ENCODE assay signal across 16 cellular contexts in the genomic region with DNA sequence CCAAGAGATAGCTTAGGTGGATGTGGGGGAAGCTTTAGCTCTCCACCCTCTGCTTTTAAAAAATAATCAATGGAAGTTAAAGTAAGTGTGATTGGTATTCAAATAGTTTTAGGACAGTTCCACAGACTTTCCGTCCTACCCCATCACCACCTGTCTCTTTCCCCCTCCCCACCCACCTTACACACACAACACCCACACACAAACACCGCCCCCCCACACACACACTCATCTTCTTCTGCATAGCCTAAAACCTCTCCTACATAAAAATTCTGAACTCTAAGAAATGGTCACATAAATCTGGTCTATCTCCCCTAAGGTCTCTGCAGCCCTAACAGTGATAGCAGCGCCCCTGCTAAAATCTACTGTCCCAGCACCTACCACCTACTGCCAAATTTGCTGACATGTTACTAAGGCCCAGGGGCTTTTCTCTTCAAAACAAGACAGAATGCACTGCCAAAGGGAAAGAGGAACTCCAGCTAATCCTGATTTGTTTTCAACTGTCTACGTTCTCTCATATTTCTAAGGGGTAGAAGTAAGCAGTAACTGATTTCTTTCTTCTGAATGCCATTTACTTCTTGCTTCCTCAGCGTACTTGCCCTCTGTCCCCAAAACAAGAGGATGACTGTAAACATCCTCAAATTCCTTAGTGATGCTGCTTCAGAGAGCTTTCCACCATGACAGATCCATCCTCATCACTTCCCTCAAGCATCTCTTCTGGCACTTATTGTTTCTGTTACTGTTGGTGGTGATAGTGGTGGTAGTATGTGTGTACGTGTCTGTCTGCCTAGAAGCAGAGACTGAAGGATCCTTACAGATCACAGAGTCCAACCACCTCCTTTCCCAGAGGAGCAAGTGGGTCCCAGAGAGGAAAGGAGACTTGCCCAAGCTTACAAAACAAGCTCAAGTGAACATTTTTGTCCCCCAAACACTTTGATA. TPM values are rescaled to one million over a fixed set of nuclear protein-coding genes. Genes with fewer than 3 reads are reported as not detected.
DNase-seq lines count a peak whose midpoint lies in the region; ATAC-seq, FAIRE-seq and TF ChIP-seq lines count a peak whose summit lies in the region.
"Had no signal": no experiment of that assay in that cellular context is flagged by ENCODE, and none has a peak within 500 bp of the region (broad histone marks: within the 10 kb centered on the region; RNA-seq: fewer than 3 reads in every experiment).

No MANE protein-coding gene starts in this region.

- intact Hi-C loops in dorsolateral prefrontal cortex (cut with DNase I) = no loop called here

- peaks cover 16% of the 10 kb centered on the region for H4K20me1 ChIP-seq in osteoblast (ENCODE audit: insufficient read depth, low read length)

- H3K9me3 ChIP-seq in osteoblast (ENCODE audit: low read depth, low read length) = no peaks in the 10 kb centered on the region
- no peaks in the 10 kb centered on the region for H3K9me3 ChIP-seq in small intestine (ENCODE audit: control insufficient read depth, low read depth)
- H3K9me3 ChIP-seq: gastroesophageal sphincter, MG63 had no signal

- H2AFZ ChIP-seq in osteoblast (ENCODE audit: low read length) = no peak overlapping the region

- H3K4me3 ChIP-seq in dorsolateral prefrontal cortex (peak overlapping the region in 1 of 59 donors; percentile 4), osteoblast (ENCODE audit: insufficient read depth, low read length) (no peak overlapping the region), small intestine (ENCODE audit: low read depth in 1 of 2, low read length in 2 of 2) (no peak overlapping the region)
- H3K4me3 ChIP-seq: gastroesophageal sphincter, MG63, smooth muscle cell had no signal

- ATAC-seq in activated CD8-positive, alpha-beta memory T cell treated with anti-CD3 and anti-CD28 coated beads, Interleukin-2, amount 10 ng/mL, durations not matched to agents 7 days and 5 days = no peak
- ATAC-seq in HG03432 (IDR thresholded peaks at IDR 0.05; ENCODE audit: unreplicated experiment) (no peak), GM21381 (IDR thresholded peaks at IDR 0.05; ENCODE audit: unreplicated experiment) (no peak)
- ATAC-seq: gastroesophageal sphincter had no signal

- H3K27me3 ChIP-seq in dorsolateral prefrontal cortex (no peaks in the 10 kb centered on the region), osteoblast (ENCODE audit: insufficient read depth, low read length) (no peaks in the 10 kb centered on the region), small intestine (ENCODE audit: control insufficient read depth in 2 of 2, insufficient read depth in 2 of 2, low read length in 2 of 2) (no peaks in the 10 kb centered on the region)
- H3K27me3 ChIP-seq: gastroesophageal sphincter, MG63 had no signal

- no peak overlapping the region for H3K4me3 Mint-ChIP-seq in activated CD8-positive, alpha-beta memory T cell treated with anti-CD3 and anti-CD28 coated beads, Interleukin-2, amount 10 ng/mL, durations not matched to agents 7 days and 5 days
- H3K4me3 Mint-ChIP-seq: neural crest cell had no signal

- no peaks in the 10 kb centered on the region for H3K27me3 Mint-ChIP-seq in activated CD8-positive, alpha-beta memory T cell treated with anti-CD3 and anti-CD28 coated beads, Interleukin-2, amount 10 ng/mL, durations not matched to agents 7 days and 5 days

- DNase-seq in activated CD8-positive, alpha-beta memory T cell treated with anti-CD3 and anti-CD28 coated beads, Interleukin-2, amount 10 ng/mL, durations not matched to agents 7 days and 5 days = no peak
- DNase-seq in activated CD8-positive, alpha-beta memory T cell treated with anti-CD3 and anti-CD28 coated beads for 24 hours = no peak
- peak; percentile 50 for DNase-seq in MV-4-11 (lab: John Stamatoyannopoulos, UW)
- DNase-seq in dorsolateral prefrontal cortex = no peak
- DNase-seq in osteoblast (ENCODE audit: insufficient read length, low spot score, missing footprints) = peak; percentile 54
- DNase-seq in small intestine = no peak
- DNase-seq: DMS53, kidney glomerular epithelial cell, MG63, NCI-H2107, SW 1271 had no signal

- H3K9me3 Mint-ChIP-seq in activated CD8-positive, alpha-beta memory T cell treated with anti-CD3 and anti-CD28 coated beads, Interleukin-2, amount 10 ng/mL, durations not matched to agents 7 days and 5 days (ENCODE audit: low read depth) = no peaks in the 10 kb centered on the region
- H3K9me3 Mint-ChIP-seq: neural crest cell had no signal

- peaks cover 12% of the 10 kb centered on the region for H3K4me1 ChIP-seq in osteoblast (ENCODE audit: insufficient read depth, low read length)
- H3K4me1 ChIP-seq in small intestine (ENCODE audit: control insufficient read depth in 2 of 2, insufficient read depth in 1 of 2, low read depth in 1 of 2, low read length in 1 of 2) = peaks cover 6 to 22% of the 10 kb centered on the region in 2 donors

- WGBS in small intestine, 3 donors = 72 to 86% (median 82%) methylated on average over 6 of the region's 6 CpGs

- H3K27ac ChIP-seq in dorsolateral prefrontal cortex (peak overlapping the region in 35 of 59 donors; percentile 0 to 64 (median 26)), osteoblast (ENCODE audit: low read depth, low read length) (no peak overlapping the region), small intestine (ENCODE audit: low read depth in 1 of 2, low read length in 1 of 2) (peak overlapping the region in 1 of 2 donors; percentile 59)
- H3K27ac ChIP-seq: gastroesophageal sphincter had no signal

- CTCF ChIA-PET in activated CD8-positive, alpha-beta memory T cell treated with anti-CD3 and anti-CD28 coated beads, Interleukin-2, amount 10 ng/mL, durations not matched to agents 7 days and 5 days (lab: Charles Lee) = interaction anchor here (1.0 to 9.1 kb wide), 11 partner anchors 8 to 82 kb away, joined by 3 to 47 read pairs (median 4); no protein-coding TSS in a partner anchor

- peak overlapping the region; percentile 63 for H3K27ac Mint-ChIP-seq in activated CD8-positive, alpha-beta memory T cell treated with anti-CD3 and anti-CD28 coated beads, Interleukin-2, amount 10 ng/mL, durations not matched to agents 7 days and 5 days

- peaks cover 72% of the 10 kb centered on the region for H3K4me1 Mint-ChIP-seq in activated CD8-positive, alpha-beta memory T cell treated with anti-CD3 and anti-CD28 coated beads, Interleukin-2, amount 10 ng/mL, durations not matched to agents 7 days and 5 days

- no peak for TF ChIP-seq CTCF in dorsolateral prefrontal cortex (IDR thresholded peaks at IDR 0.05 in 54 of 56, conservative IDR thresholded peaks at IDR 0.05 in 2 of 56; ENCODE audit: low read depth in 1 of 56, partially characterized antibody in 56 of 56)
- TF ChIP-seq CTCF in osteoblast (IDR thresholded peaks at IDR 0.05; ENCODE audit: extremely low read depth, low read depth, low read length) = no peak

- no peak overlapping the region for H3K4me2 ChIP-seq in osteoblast (ENCODE audit: insufficient read depth, low read length)
- H3K4me2 ChIP-seq: smooth muscle cell had no signal

- H3K36me3 ChIP-seq in osteoblast (ENCODE audit: insufficient read depth, low read length) (peaks cover 19% of the 10 kb centered on the region), small intestine (ENCODE audit: control insufficient read depth in 2 of 2, insufficient read depth in 2 of 2, low read length in 2 of 2) (peaks cover under 1 to 5% of the 10 kb centered on the region in 2 donors)

- no peak for FAIRE-seq in small intestine (lab: Jason Lieb, UNC)

- peaks cover 95% of the 10 kb centered on the region for H3K79me2 ChIP-seq in osteoblast (ENCODE audit: insufficient read depth, low read length)

- H3K36me3 Mint-ChIP-seq in activated CD8-positive, alpha-beta memory T cell treated with anti-CD3 and anti-CD28 coated beads, Interleukin-2, amount 10 ng/mL, durations not matched to agents 7 days and 5 days = peaks cover 16% of the 10 kb centered on the region

RNA-seq across cellular contexts. Expression of gene LUZP1, which starts 56.8 kb away (rescaled TPM):
- total RNA-seq in activated CD8-positive, alpha-beta memory T cell treated with anti-CD3 and anti-CD28 coated beads, Interleukin-2, amount 10 ng/mL, durations not matched to agents 7 days and 5 days = 10 to 100 TPM; 19.5 to 20.4 TPM
- total RNA-seq in dorsolateral prefrontal cortex = 100 to 1,000 TPM in 3 of 120 experiments, 10 to 100 TPM in 117; 23.0 to 108 (median 71.6) TPM
- total RNA-seq in osteoblast = 29.5 and 30.0 TPM in 2 replicates
- polyA plus RNA-seq in small intestine = 10 to 100 TPM; 14.1 to 21.7 (median 17.3) TPM

Comparison
In these comparisons a context has a peak if more than half of its experiments do, and no peak if none do; other contexts are left out.
1. DNase-seq: peak in MV-4-11 (single experiment) and osteoblast (single experiment); none in activated CD8-positive, alpha-beta memory T cell treated with anti-CD3 and anti-CD28 coated beads, Interleukin-2, amount 10 ng/mL, durations not matched to agents 7 days and 5 days (single experiment), activated CD8-positive, alpha-beta memory T cell treated with anti-CD3 and anti-CD28 coated beads for 24 hours (single experiment), dorsolateral prefrontal cortex (0 of 10) and small intestine (single experiment).